In the genomic region with DNA sequence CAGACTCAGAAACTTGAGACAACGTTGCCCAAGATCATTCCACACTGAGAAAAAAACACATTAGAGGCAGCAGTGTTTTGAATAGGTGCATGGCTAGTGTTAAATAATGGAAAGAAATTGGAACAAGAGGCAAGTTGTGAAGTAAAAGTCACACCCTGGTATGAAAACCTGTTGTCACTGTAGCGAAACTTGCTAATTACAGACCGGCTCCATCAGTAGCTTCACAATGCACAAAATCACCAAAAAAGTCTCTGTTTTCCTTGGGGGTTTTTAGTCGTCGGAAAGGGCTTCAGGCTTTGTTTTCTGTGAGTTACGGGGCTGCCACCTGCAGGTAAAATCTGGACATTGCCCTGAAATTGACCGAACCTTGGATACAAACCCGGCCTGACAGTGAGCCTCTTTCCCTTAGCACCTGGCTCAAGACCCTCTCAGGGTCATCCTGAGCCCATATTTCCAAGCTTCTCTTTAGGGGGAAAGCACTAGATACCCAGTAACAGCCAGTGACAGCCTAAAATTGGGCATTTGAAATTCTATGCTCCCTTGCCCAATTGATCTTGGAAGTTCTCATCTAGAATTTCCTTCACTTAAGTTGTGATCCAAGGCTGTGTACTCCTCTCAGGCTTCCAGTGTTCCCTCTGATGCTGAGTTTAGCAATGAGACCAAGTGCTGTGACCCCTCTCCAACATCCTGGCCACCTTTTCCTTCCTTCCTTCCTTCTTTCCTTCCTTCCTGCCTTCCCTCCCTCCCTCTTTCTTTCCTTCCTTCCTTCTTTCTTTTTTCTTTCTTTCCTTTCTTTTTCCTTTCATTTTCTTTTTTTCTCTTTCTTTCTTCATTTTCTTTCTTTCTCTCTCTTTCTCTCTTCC, we compare ENCODE assay signal across 8 cellular contexts. TPM values are rescaled to one million over a fixed set of nuclear protein-coding genes. Genes with fewer than 3 reads are reported as not detected.
A peak's percentile ranks its signal among the peaks of the same experiment; 100 is the strongest.
DNase-seq lines count a peak whose midpoint lies in the region; ATAC-seq and TF ChIP-seq lines count a peak whose summit lies in the region.

No MANE protein-coding gene starts in this region.

- peaks cover 37% of the 10 kb centered on the region for H3K27me3 Mint-ChIP-seq in nephron (ENCODE audit: low read depth)

- TF ChIP-seq CTCF in GM12872 (IDR thresholded peaks at IDR 0.05; ENCODE audit: insufficient read depth, low read depth, low read length) (peak; percentile 88), fibroblast of lung (conservative IDR thresholded peaks at IDR 0.05 in 1 of 2, IDR thresholded peaks at IDR 0.05 in 1 of 2; ENCODE audit: low read depth in 1 of 2, low read length in 2 of 2) (peak; percentile 78 to 81), nephron (IDR thresholded peaks at IDR 0.05; ENCODE audit: unreplicated experiment in 3 of 3) (peak; percentile 79 to 81 (median 79))

- no peaks in the 10 kb centered on the region for H3K4me1 Mint-ChIP-seq in nephron

- DNase-seq in KBM-7 (peak; percentile 90), OCI-M1 (lab: John Stamatoyannopoulos, UW) (peak; percentile 91), fibroblast of lung (ENCODE audit: low read depth in 2 of 2) (peak; percentile 48 to 79)
- DNase-seq in activated T-cell treated with anti-CD3 and anti-CD28 coated beads, Interleukin-2, amount 50 U/mL, for 1 hour = peak; percentile 80

- in situ Hi-C loops in KBM-7 (cut with MboI; ENCODE audit: low pct_unique_long_range_greater_than_20kb, low sequenced_read_pairs) = no loop called here

- peak overlapping the region in 1 of 3 experiments; percentile 6 for H3K27ac Mint-ChIP-seq in nephron

- H3K4me2 ChIP-seq in fibroblast of lung (ENCODE audit: extremely low read depth, insufficient read depth, low read length) = peak overlapping the region; percentile 76

- H3K9ac ChIP-seq in fibroblast of lung (ENCODE audit: insufficient read depth, low read length) = no peak overlapping the region
- peak overlapping the region; percentile 17 to 30 for H3K9ac ChIP-seq in stomach smooth muscle (ENCODE audit: low read length in 2 of 2)

- no peaks in the 10 kb centered on the region for H3K9me3 Mint-ChIP-seq in nephron

- H3K4me3 ChIP-seq in fibroblast of lung (replicated peaks in 1 of 4; ENCODE audit: control extremely low read depth in 1 of 4, insufficient read depth in 1 of 4, low read depth in 3 of 4, low read length in 4 of 4) (peak overlapping the region in 2 of 4 experiments; percentile 24 to 29), stomach smooth muscle (ENCODE audit: low read length in 2 of 2) (peak overlapping the region; percentile 44 to 49)

- H3K36me3 ChIP-seq in fibroblast of lung (ENCODE audit: control insufficient read depth, insufficient read depth, low read length) (no peaks in the 10 kb centered on the region), stomach smooth muscle (ENCODE audit: control insufficient read depth in 2 of 2, insufficient read depth in 2 of 2, low read length in 2 of 2) (no peaks in the 10 kb centered on the region)

- H3K36me3 Mint-ChIP-seq in nephron (ENCODE audit: low read depth) = no peaks in the 10 kb centered on the region

- H3K4me3 Mint-ChIP-seq in nephron = peak overlapping the region in 2 of 3 experiments; percentile 12 to 37

- no peak for ATAC-seq in HG03095 (IDR thresholded peaks at IDR 0.05; ENCODE audit: unreplicated experiment)

- H2AFZ ChIP-seq in fibroblast of lung (ENCODE audit: low read length) = peak overlapping the region; percentile 3

- H3K27ac ChIP-seq in fibroblast of lung (ENCODE audit: insufficient read depth, low read length) = no peak overlapping the region
- no peak overlapping the region for H3K27ac ChIP-seq in stomach smooth muscle (ENCODE audit: low read length)

- no peaks in the 10 kb centered on the region for H3K4me1 ChIP-seq in fibroblast of lung (ENCODE audit: control insufficient read depth, extremely low read depth, insufficient read depth, low read length)
- H3K4me1 ChIP-seq in stomach smooth muscle (ENCODE audit: control insufficient read depth, insufficient read depth, low read length) = peaks cover 3% of the 10 kb centered on the region

- H4K20me1 ChIP-seq in fibroblast of lung (ENCODE audit: control insufficient read depth, extremely low read depth, insufficient read depth, low read length) = no peaks in the 10 kb centered on the region

- H3K9me3 ChIP-seq in fibroblast of lung (ENCODE audit: control insufficient read depth, insufficient read depth, low read depth, low read length) (no peaks in the 10 kb centered on the region), stomach smooth muscle (ENCODE audit: control insufficient read depth in 2 of 2, low read length in 2 of 2) (no peaks in the 10 kb centered on the region)

- H3K79me2 ChIP-seq in fibroblast of lung (ENCODE audit: control insufficient read depth, insufficient read depth, low read length) = no peaks in the 10 kb centered on the region

- H3K27me3 ChIP-seq in fibroblast of lung (ENCODE audit: control insufficient read depth, insufficient read depth, low read length) (peaks cover 9% of the 10 kb centered on the region), stomach smooth muscle (ENCODE audit: control insufficient read depth in 1 of 2, insufficient read depth in 2 of 2, low read length in 2 of 2) (peaks cover 0 to 3% of the 10 kb centered on the region in 2 donors)

RNA-seq across cellular contexts. Expression of gene GRB2, which starts 7.2 kb away (rescaled TPM):
- 56.0 and 68.9 TPM in 2 replicates for total RNA-seq in fibroblast of lung
- polyA plus RNA-seq in fibroblast of lung = 69.7 and 79.8 TPM in 2 replicates
- polyA plus RNA-seq in fibroblast of lung (2012) = 67.0 and 75.7 TPM in 2 replicates
- polyA minus RNA-seq in fibroblast of lung (ENCODE audit: low replicate concordance) = 81.9 and 86.8 TPM in 2 replicates

RNA-seq across cellular contexts. Expression of gene TMEM94, which starts 43.7 kb away (rescaled TPM):
- total RNA-seq in fibroblast of lung = 19.8 and 35.0 TPM in 2 replicates
- polyA plus RNA-seq in fibroblast of lung = 18.3 and 25.2 TPM in 2 replicates
- 24.9 and 29.9 TPM in 2 replicates for polyA plus RNA-seq in fibroblast of lung (2012)
- 90.2 and 139 TPM in 2 replicates for polyA minus RNA-seq in fibroblast of lung (ENCODE audit: low replicate concordance)
